8 cellular contexts compared by ENCODE assay signal in genomic region chr12:96397756-96398421, GRCh38. TPM values are rescaled to one million over a fixed set of nuclear protein-coding genes. Genes with fewer than 3 reads are reported as not detected.
DNase-seq lines count a peak whose midpoint lies in the region; FAIRE-seq and TF ChIP-seq lines count a peak whose summit lies in the region.

No MANE protein-coding gene starts in this region.

- DNase-seq in Peyer's patch (no peak), epithelial cell of esophagus (ENCODE audit: low read depth) (no peak), progenitor cell of endocrine pancreas (ENCODE audit: low spot score, unreplicated experiment) (no peak), DMS114 treated with DMSO at 0.1 percent for 48 hours (lab: John Stamatoyannopoulos, UW; ENCODE audit: unreplicated experiment) (no peak), small intestine (no peak)
- DNase-seq in activated CD4-positive, CD25-positive, alpha-beta regulatory T cell (lab: John Stamatoyannopoulos, UW), result no peak
- DNase-seq in stimulated activated naive CD4-positive, alpha-beta T cell treated with Interleukin-2 at 50 U/mL for 16 hours (lab: John Stamatoyannopoulos, UW), result no peak

- WGBS in small intestine, 3 donors, result 20 to 24% (median 21%) methylated on average over 4 of the region's 4 CpGs

- H3K36me3 Mint-ChIP-seq in progenitor cell of endocrine pancreas (ENCODE audit: insufficient read depth), result no peaks in the 10 kb centered on the region

- TF ChIP-seq POLR2A in Peyer's patch (IDR thresholded peaks at IDR 0.05), result no peak

- H3K4me3 ChIP-seq in Peyer's patch (peak overlapping the region in 3 of 4 donors; percentile 83 to 95 (median 94)), epithelial cell of esophagus (ENCODE audit: low read length) (peak overlapping the region; percentile 95), small intestine (ENCODE audit: low read depth in 1 of 2, low read length in 2 of 2) (peak overlapping the region in 1 of 2 donors; percentile 98)

- no peaks in the 10 kb centered on the region for H3K27me3 Mint-ChIP-seq in progenitor cell of endocrine pancreas

- H3K27ac ChIP-seq in Peyer's patch, result peak overlapping the region in 2 of 4 donors; percentile 98
- H3K27ac ChIP-seq in small intestine (ENCODE audit: low read depth in 1 of 2, low read length in 1 of 2), result no peak overlapping the region

- H3K4me3 Mint-ChIP-seq in progenitor cell of endocrine pancreas (ENCODE audit: low read depth), result peak overlapping the region; percentile 90

- H3K4me1 Mint-ChIP-seq in progenitor cell of endocrine pancreas (ENCODE audit: low read depth), result peaks cover 41% of the 10 kb centered on the region

- peaks cover 21% of the 10 kb centered on the region for H3K4me1 ChIP-seq in ES-I3 (ENCODE audit: insufficient read depth, low read length)
- peaks cover 0 to 7% (median 0%) of the 10 kb centered on the region in 4 donors for H3K4me1 ChIP-seq in Peyer's patch
- H3K4me1 ChIP-seq in small intestine (ENCODE audit: control insufficient read depth in 2 of 2, insufficient read depth in 1 of 2, low read depth in 1 of 2, low read length in 1 of 2), result peaks cover 0 to 8% of the 10 kb centered on the region in 2 donors

- FAIRE-seq in small intestine (lab: Jason Lieb, UNC), result no peak

- TF ChIP-seq CTCF in Peyer's patch (IDR thresholded peaks at IDR 0.05), result no peak
- no peak for TF ChIP-seq CTCF in epithelial cell of esophagus (IDR thresholded peaks at IDR 0.05; ENCODE audit: insufficient read depth, low read depth, low read length, missing control alignments)
- no peak for TF ChIP-seq CTCF in progenitor cell of endocrine pancreas (IDR thresholded peaks at IDR 0.05; ENCODE audit: unreplicated experiment)

- H3K36me3 ChIP-seq in ES-I3 (ENCODE audit: insufficient read depth, low read length), result no peaks in the 10 kb centered on the region
- no peaks in the 10 kb centered on the region for H3K36me3 ChIP-seq in Peyer's patch
- H3K36me3 ChIP-seq in small intestine (ENCODE audit: control insufficient read depth in 2 of 2, insufficient read depth in 2 of 2, low read length in 2 of 2), result no peaks in the 10 kb centered on the region

- H3K9ac ChIP-seq in ES-I3 (ENCODE audit: low read depth, low read length), result peak overlapping the region; percentile 85; the same call in 1 of the 2 replicates

- H3K27me3 ChIP-seq in Peyer's patch (no peaks in the 10 kb centered on the region), small intestine (ENCODE audit: control insufficient read depth in 2 of 2, insufficient read depth in 2 of 2, low read length in 2 of 2) (no peaks in the 10 kb centered on the region)

- H3K9me3 Mint-ChIP-seq in progenitor cell of endocrine pancreas (ENCODE audit: low read depth), result no peaks in the 10 kb centered on the region

- peak overlapping the region; percentile 92 for H3K27ac Mint-ChIP-seq in progenitor cell of endocrine pancreas

- H3K9me3 ChIP-seq in ES-I3 (ENCODE audit: control insufficient read depth, insufficient read depth, low read length) (no peaks in the 10 kb centered on the region), Peyer's patch (no peaks in the 10 kb centered on the region), small intestine (ENCODE audit: control insufficient read depth, low read depth) (no peaks in the 10 kb centered on the region)

RNA-seq across cellular contexts. Expression of gene CDK17, which starts 2.4 kb away (rescaled TPM):
- total RNA-seq in Peyer's patch (100 to 1,000 TPM in 1 of 4 donors, 10 to 100 TPM in 3; 41.2 to 126 (median 45.7) TPM), progenitor cell of endocrine pancreas (32.3 and 35.9 TPM in 2 replicates)
- polyA plus RNA-seq in small intestine, result 1 to 10 TPM; 7.6 to 8.5 (median 8.3) TPM
